25 cellular contexts compared by ENCODE assay signal in genomic region chr2:120430501-120430830, GRCh38.
"Had no signal": no experiment of that assay in that cellular context is flagged by ENCODE, and none has a peak within 500 bp of the region (broad histone marks: within the 10 kb centered on the region; RNA-seq: fewer than 3 reads in every experiment).

No MANE protein-coding gene starts in this region.

- H3K9me3 ChIP-seq: body of pancreas, mucosa of descending colon, right lobe of liver, thoracic aorta, upper lobe of left lung had no signal

- ATAC-seq: activated CD4-positive, alpha-beta T cell treated with anti-CD3 and anti-CD28 coated beads for 36 hours; body of pancreas; esophagus mucosa; mucosa of descending colon; right lobe of liver had no signal

- DNase-seq: activated B cell treated with CpG ODN at 0.5 μM for 24 hours; activated CD4-positive, alpha-beta T cell treated with anti-CD3 and anti-CD28 coated beads for 36 hours; activated CD4-positive, alpha-beta T cell treated with anti-CD3 and anti-CD28 coated beads, Interleukin-2, amount 50 U/mL, for 4 hours; activated gamma-delta T cell; activated T-cell treated with anti-CD3 and anti-CD28 coated beads for 4 hours; anterior cingulate cortex; body of pancreas; effector memory CD4-positive, alpha-beta T cell; foreskin melanocyte; hypothalamus; mucosa of descending colon; occipital lobe; stimulated activated CD4-positive, alpha-beta T cell treated with anti-CD3 and anti-CD28 coated beads, Interleukin-2, amount 100 ng/mL, for 48 hours; stimulated activated naive CD4-positive, alpha-beta T cell; T-helper 9 cell had no signal

- H3K4me1 ChIP-seq: body of pancreas, right lobe of liver, upper lobe of left lung had no signal

- H3K9me3 Mint-ChIP-seq: activated B cell treated with CpG ODN at 0.5 μM for 24 hours; activated naive CD4-positive, alpha-beta T cell treated with anti-CD3 and anti-CD28 coated beads, Interleukin-2, amount 50 U/mL, for 24 hours; dendritic cell treated with granulocyte-macrophage colony-stimulating factor and Interleukin-4, amounts not matched to agents 40 ng/mL and 50 ng/mL, for 4 days; memory B cell; neural crest cell had no signal

- H3K27ac Mint-ChIP-seq: activated B cell treated with CpG ODN at 0.5 μM for 24 hours; activated CD4-positive, alpha-beta T cell treated with anti-CD3 and anti-CD28 coated beads for 36 hours; activated naive CD4-positive, alpha-beta T cell treated with anti-CD3 and anti-CD28 coated beads, Interleukin-2, amount 50 U/mL, for 24 hours; dendritic cell treated with granulocyte-macrophage colony-stimulating factor and Interleukin-4, amounts not matched to agents 40 ng/mL and 50 ng/mL, for 4 days; memory B cell had no signal

- H3K4me2 ChIP-seq: smooth muscle cell had no signal

- H3K4me1 Mint-ChIP-seq: activated B cell treated with CpG ODN at 0.5 μM for 24 hours; activated CD4-positive, alpha-beta T cell treated with anti-CD3 and anti-CD28 coated beads for 36 hours; activated naive CD4-positive, alpha-beta T cell treated with anti-CD3 and anti-CD28 coated beads, Interleukin-2, amount 50 U/mL, for 24 hours; memory B cell had no signal

- H3K36me3 Mint-ChIP-seq: activated naive CD4-positive, alpha-beta T cell treated with anti-CD3 and anti-CD28 coated beads, Interleukin-2, amount 50 U/mL, for 24 hours; memory B cell had no signal

- H3K36me3 ChIP-seq: cardiac muscle cell, right lobe of liver, thoracic aorta, upper lobe of left lung had no signal

- H3K27me3 ChIP-seq: body of pancreas, right lobe of liver, upper lobe of left lung had no signal

- H3K4me3 Mint-ChIP-seq: activated B cell treated with CpG ODN at 0.5 μM for 24 hours; activated CD4-positive, alpha-beta T cell treated with anti-CD3 and anti-CD28 coated beads for 36 hours; activated naive CD4-positive, alpha-beta T cell treated with anti-CD3 and anti-CD28 coated beads, Interleukin-2, amount 50 U/mL, for 24 hours; dendritic cell treated with granulocyte-macrophage colony-stimulating factor and Interleukin-4, amounts not matched to agents 40 ng/mL and 50 ng/mL, for 4 days; memory B cell; neural crest cell had no signal

- H3K4me3 ChIP-seq: body of pancreas, cardiac muscle cell, mucosa of descending colon, right lobe of liver, smooth muscle cell, thoracic aorta, upper lobe of left lung had no signal

- H3K27ac ChIP-seq: body of pancreas, cardiac muscle cell, right lobe of liver, thoracic aorta, upper lobe of left lung had no signal
